Comparison of ENCODE assay signal across 19 cellular contexts in genomic region chr20:63913768-63914167, GRCh38. TPM values are rescaled to one million over a fixed set of nuclear protein-coding genes. Genes with fewer than 3 reads are reported as not detected.
DNase-seq lines count a peak whose midpoint lies in the region; ATAC-seq and TF ChIP-seq lines count a peak whose summit lies in the region.
"Had no signal": no experiment of that assay in that cellular context is flagged by ENCODE, and none has a peak within 500 bp of the region (broad histone marks: within the 10 kb centered on the region; RNA-seq: fewer than 3 reads in every experiment).

No MANE protein-coding gene starts in this region.

- no peak overlapping the region for H4K8ac ChIP-seq in IMR-90 (ENCODE audit: low read depth in 2 of 2, low read length in 2 of 2)

- TF ChIP-seq POLR2A in IMR-90 (IDR thresholded peaks at IDR 0.05; ENCODE audit: low read depth, low read length): no peak
- TF ChIP-seq POLR2A in esophagus squamous epithelium (IDR thresholded peaks at IDR 0.05): no peak

- no peak for TF ChIP-seq CTCF in IMR-90 (conservative IDR thresholded peaks at IDR 0.05; ENCODE audit: low read depth, low read length)
- no peak for TF ChIP-seq CTCF in esophagus squamous epithelium (IDR thresholded peaks at IDR 0.05)

- no peaks in the 10 kb centered on the region for H3K27me3 ChIP-seq in IMR-90 (ENCODE audit: control insufficient read depth, insufficient read depth, low read length)
- no peaks in the 10 kb centered on the region for H3K27me3 ChIP-seq in esophagus squamous epithelium

- H3K4me3 Mint-ChIP-seq in T-helper 17 cell: no peak overlapping the region
- H3K4me3 Mint-ChIP-seq in stimulated activated memory B cell treated with anti-CD40 and anti-IgM and Interleukin-4, amounts not matched to agents 10 μg/mL and 1 μg/mL and 100 μg/mL, for 72 hours: no peak overlapping the region
- H3K4me3 Mint-ChIP-seq: CD14-positive monocyte, GM23338 had no signal

- H3K23ac ChIP-seq in IMR-90 (ENCODE audit: low read depth, low read length): no peak overlapping the region

- H3K4ac ChIP-seq in IMR-90 (ENCODE audit: low read depth, low read length): no peak overlapping the region

- no peak overlapping the region for H2BK120ac ChIP-seq in IMR-90 (ENCODE audit: low read depth, low read length)

- H3K27ac ChIP-seq in IMR-90 (ENCODE audit: insufficient read depth, low read length): no peak overlapping the region
- peak overlapping the region in 3 of 4 donors; percentile 81 to 93 (median 89) for H3K27ac ChIP-seq in esophagus squamous epithelium
- H3K27ac ChIP-seq: A549 had no signal

- H3K9me3 ChIP-seq in IMR-90 (ENCODE audit: control insufficient read depth, insufficient read depth, low read length): 0 out of 2 replicates have a peak, but pooled peaks cover 2% of the 10 kb centered on the region
- H3K9me3 ChIP-seq in T-helper 17 cell (ENCODE audit: control insufficient read depth, low read length, poor library complexity, severe bottlenecking): no peaks in the 10 kb centered on the region
- H3K9me3 ChIP-seq in esophagus squamous epithelium: no peaks in the 10 kb centered on the region
- H3K9me3 ChIP-seq: A549 had no signal

- DNase-seq in IMR-90 (no peak), T-helper 17 cell (no peak), esophagus squamous epithelium (lab: John Stamatoyannopoulos, UW) (no peak), SW480 (ENCODE audit: low spot score) (no peak)
- DNase-seq: CD8-positive, alpha-beta T cell; COR-L47; DMS153; DMS79 treated with DMSO at 0.1 percent for 48 hours; EL; GDM1; H7 had no signal

- CTCF ChIA-PET in IMR-90 (lab: Yijun Ruan, JAX): no interaction called here

- H3K9me3 Mint-ChIP-seq in stimulated activated memory B cell treated with anti-CD40 and anti-IgM and Interleukin-4, amounts not matched to agents 10 μg/mL and 1 μg/mL and 100 μg/mL, for 72 hours: peaks cover 3% of the 10 kb centered on the region

- intact Hi-C loops in IMR-90 (cut with micrococcal nuclease): no loop called here
- intact Hi-C loops in esophagus squamous epithelium (cut with DNase I): no loop called here

- H3K79me1 ChIP-seq in IMR-90 (ENCODE audit: low read depth in 1 of 2, low read length in 2 of 2): peaks cover 14 to 62% of the 10 kb centered on the region in 2 experiments

- BruUV-seq in IMR-90 (replicated peaks; lab: Mats Ljungman, UMichigan): no TSS peak

- H2BK15ac ChIP-seq in IMR-90 (ENCODE audit: low read depth, low read length): no peak overlapping the region

- H3K9ac ChIP-seq in IMR-90 (ENCODE audit: low read depth, low read length): no peak overlapping the region

- no peak overlapping the region for H4K5ac ChIP-seq in IMR-90 (ENCODE audit: low read depth, low read length)

- no peaks in the 10 kb centered on the region for H3K27me3 Mint-ChIP-seq in T-helper 17 cell
- H3K27me3 Mint-ChIP-seq in stimulated activated memory B cell treated with anti-CD40 and anti-IgM and Interleukin-4, amounts not matched to agents 10 μg/mL and 1 μg/mL and 100 μg/mL, for 72 hours: no peaks in the 10 kb centered on the region

- WGBS in IMR-90 (ENCODE audit: extremely low coverage in 2 of 2, insufficient read length in 1 of 2), 2 experiments: 80% methylated on average over 1 of the region's 12 CpGs; no CpG with 5 or more reads in 1 of the 2 experiments
- WGBS in esophagus squamous epithelium, 2 donors: 95 to 99% methylated on average over 6 to 11 of the region's 12 CpGs

- POLR2A ChIA-PET in IMR-90 (lab: Charles Lee; ENCODE audit: unreplicated experiment): no interaction called here

- H3K27ac Mint-ChIP-seq in T-helper 17 cell: peak overlapping the region; percentile 69
- H3K27ac Mint-ChIP-seq in stimulated activated memory B cell treated with anti-CD40 and anti-IgM and Interleukin-4, amounts not matched to agents 10 μg/mL and 1 μg/mL and 100 μg/mL, for 72 hours: peak overlapping the region; percentile 25
- H3K27ac Mint-ChIP-seq: CD8-positive, alpha-beta T cell had no signal

- no peak for TF ChIP-seq RAD21 in IMR-90 (IDR thresholded peaks at IDR 0.05; ENCODE audit: low read length)

- H2AFZ ChIP-seq in IMR-90 (replicated peaks; ENCODE audit: low read length, poor library complexity): no peak overlapping the region
- H2AFZ ChIP-seq: GM23338 had no signal

- H2BK5ac ChIP-seq in IMR-90 (ENCODE audit: low read depth, low read length, poor library complexity, severe bottlenecking): no peak overlapping the region

- H3K9me1 ChIP-seq in IMR-90 (ENCODE audit: insufficient read depth, low read length): no peaks in the 10 kb centered on the region

- H3K4me1 ChIP-seq in IMR-90 (ENCODE audit: control insufficient read depth, insufficient read depth, low read length) (peaks cover 4% of the 10 kb centered on the region; the same call in 1 of the 2 replicates), esophagus squamous epithelium (peaks cover 16 to 53% (median 19%) of the 10 kb centered on the region in 3 donors)
- H3K4me1 ChIP-seq: A549 had no signal

- H3K36me3 ChIP-seq in IMR-90 (ENCODE audit: control insufficient read depth, insufficient read depth, low read length) (peaks cover 8% of the 10 kb centered on the region), esophagus squamous epithelium (peaks cover 0 to 41% (median 5%) of the 10 kb centered on the region in 3 donors)

- peaks cover 22% of the 10 kb centered on the region for H3K4me1 Mint-ChIP-seq in T-helper 17 cell
- H3K4me1 Mint-ChIP-seq in stimulated activated memory B cell treated with anti-CD40 and anti-IgM and Interleukin-4, amounts not matched to agents 10 μg/mL and 1 μg/mL and 100 μg/mL, for 72 hours: peaks cover 58% of the 10 kb centered on the region

- H3K36me3 Mint-ChIP-seq in T-helper 17 cell (ENCODE audit: low read depth): peaks cover 2% of the 10 kb centered on the region
- H3K36me3 Mint-ChIP-seq in stimulated activated memory B cell treated with anti-CD40 and anti-IgM and Interleukin-4, amounts not matched to agents 10 μg/mL and 1 μg/mL and 100 μg/mL, for 72 hours: peaks cover 33% of the 10 kb centered on the region

- H3K18ac ChIP-seq in IMR-90 (ENCODE audit: low read depth, low read length): no peak overlapping the region

- H3K4me3 ChIP-seq in IMR-90 (ENCODE audit: insufficient read depth, low read depth, low read length): no peak overlapping the region
- no peak overlapping the region for H3K4me3 ChIP-seq in esophagus squamous epithelium
- H3K4me3 ChIP-seq: A549, GM23338 had no signal

- ATAC-seq in IMR-90 (ENCODE audit: low read depth) (no peak), T-helper 17 cell (no peak), HG02759 (IDR thresholded peaks at IDR 0.05; ENCODE audit: unreplicated experiment) (no peak)
- no peak for ATAC-seq in stimulated activated memory B cell treated with anti-CD40 and anti-IgM and Interleukin-4, amounts not matched to agents 10 μg/mL and 1 μg/mL and 100 μg/mL, for 72 hours
- ATAC-seq: A549; CD8-positive, alpha-beta T cell had no signal

- no peak overlapping the region for H3K4me2 ChIP-seq in IMR-90 (ENCODE audit: low read depth, low read length)
- H3K4me2 ChIP-seq: A549, GM23338 had no signal

- H2BK20ac ChIP-seq in IMR-90 (ENCODE audit: low read depth, low read length): no peak overlapping the region

- H2AK5ac ChIP-seq in IMR-90 (ENCODE audit: low read depth, low read length): no peak overlapping the region

- no peak overlapping the region for H3K14ac ChIP-seq in IMR-90 (replicated peaks; ENCODE audit: low read depth, low read length)

- no peak overlapping the region for H3K56ac ChIP-seq in IMR-90 (ENCODE audit: extremely low read depth, insufficient read depth, low read length)

- peak overlapping the region; percentile 37 for H2AK9ac ChIP-seq in IMR-90 (replicated peaks; ENCODE audit: low read depth, low read length, poor library complexity)

- H4K20me1 ChIP-seq in IMR-90 (ENCODE audit: insufficient read depth, low read length): peaks cover 75% of the 10 kb centered on the region

- in situ Hi-C loops in IMR-90 (cut with MboI; ENCODE audit: low sequenced_read_pairs): no loop called here

- dilution Hi-C loops in IMR-90 (cut with HindIII; ENCODE audit: low sequenced_read_pairs, unreplicated experiment): no loop called here

- no peak overlapping the region for H4K91ac ChIP-seq in IMR-90 (ENCODE audit: insufficient read depth, low read depth, low read length)

TF ChIP-seq in IMR-90, 13 proteins besides CTCF, POLR2A, EP300 and RAD21 (continues in another document):
- TF ChIP-seq CEBPB (IDR thresholded peaks at IDR 0.05; ENCODE audit: low read depth, low read length) (no peak), FOS (IDR thresholded peaks at IDR 0.05; ENCODE audit: low read depth, low read length) (no peak)

RNA-seq across cellular contexts. Expression of gene DNAJC5, which starts 18.8 kb away (rescaled TPM):
- total RNA-seq in IMR-90 (2012; rRNA removed) (45.2 and 46.9 TPM in 2 replicates), T-helper 17 cell (10 to 100 TPM; 35.7 to 39.0 TPM), esophagus squamous epithelium (10 to 100 TPM; 58.7 to 89.5 (median 75.4) TPM)
- polyA plus RNA-seq in IMR-90 (2012; rRNA removed): 35.6 and 36.3 TPM in 2 replicates
- 34.5 and 45.2 TPM in 2 replicates for polyA plus RNA-seq in IMR-90 (2012; cell fraction: cytosol; rRNA removed)
- 30.4 and 42.4 TPM in 2 replicates for polyA plus RNA-seq in IMR-90 (2012; cell fraction: nucleus; rRNA removed; ENCODE audit: low replicate concordance)

RNA-seq across cellular contexts. Expression of gene UCKL1, which starts 42.4 kb away (rescaled TPM):
- total RNA-seq in IMR-90 (2012; rRNA removed) (16.7 and 18.3 TPM in 2 replicates), T-helper 17 cell (10 to 100 TPM; 41.6 to 42.5 TPM), esophagus squamous epithelium (10 to 100 TPM; 23.1 to 38.0 (median 25.6) TPM)
- 54.7 and 58.6 TPM in 2 replicates for polyA plus RNA-seq in IMR-90 (2012; rRNA removed)
- 19.8 and 55.6 TPM in 2 replicates for polyA plus RNA-seq in IMR-90 (2012; cell fraction: cytosol; rRNA removed)
- polyA plus RNA-seq in IMR-90 (2012; cell fraction: nucleus; rRNA removed; ENCODE audit: low replicate concordance): 178 and 412 TPM in 2 replicates

RNA-seq across cellular contexts. Expression of gene TPD52L2, which starts 48.7 kb away (rescaled TPM):
- total RNA-seq in IMR-90 (2012; rRNA removed) (113 and 119 TPM in 2 replicates), T-helper 17 cell (10 to 100 TPM; 26.9 to 29.9 TPM), esophagus squamous epithelium (100 to 1,000 TPM in 3 of 4 donors, 10 to 100 TPM in 1; 97.1 to 124 (median 116) TPM)
- polyA plus RNA-seq in IMR-90 (2012; rRNA removed): 189 and 191 TPM in 2 replicates
- polyA plus RNA-seq in IMR-90 (2012; cell fraction: cytosol; rRNA removed): 217 and 218 TPM in 2 replicates
- polyA plus RNA-seq in IMR-90 (2012; cell fraction: nucleus; rRNA removed; ENCODE audit: low replicate concordance): 189 and 198 TPM in 2 replicates

RNA-seq across cellular contexts. Expression of gene ABHD16B, which starts 52.5 kb away (rescaled TPM):
- not detected in 2 replicates for total RNA-seq in IMR-90 (2012; rRNA removed)
- polyA plus RNA-seq in IMR-90 (2012; rRNA removed): 0.05 TPM in 1 of 2 replicates, not detected in the other
- not detected in 2 replicates for polyA plus RNA-seq in IMR-90 (2012; cell fraction: cytosol; rRNA removed)
- polyA plus RNA-seq in IMR-90 (2012; cell fraction: nucleus; rRNA removed; ENCODE audit: low replicate concordance): not detected in 2 replicates
- not detected for total RNA-seq in T-helper 17 cell
- not detected for total RNA-seq in esophagus squamous epithelium
- total RNA-seq: CD8-positive, alpha-beta T cell; GM23338; H7; HT1080 had no signal
- polyA plus RNA-seq: A549, AG04450, BJ, CD14-positive monocyte, GM23338 had no signal

RNA-seq across cellular contexts. Expression of gene ZNF512B, which starts 56.0 kb away (rescaled TPM):
- total RNA-seq in IMR-90 (2012; rRNA removed) (6.4 and 6.5 TPM in 2 replicates), T-helper 17 cell (10 to 100 TPM; 17.9 to 18.8 TPM), esophagus squamous epithelium (10 to 100 TPM; 10.7 to 17.6 (median 14.2) TPM)
- 15.6 and 15.9 TPM in 2 replicates for polyA plus RNA-seq in IMR-90 (2012; rRNA removed)
- 7.2 and 13.4 TPM in 2 replicates for polyA plus RNA-seq in IMR-90 (2012; cell fraction: cytosol; rRNA removed)
- 50.2 and 83.0 TPM in 2 replicates for polyA plus RNA-seq in IMR-90 (2012; cell fraction: nucleus; rRNA removed; ENCODE audit: low replicate concordance)
